ENCODE assay signal across 20 cellular contexts in genomic region chr1:212226467-212226866, GRCh38. TPM values are rescaled to one million over a fixed set of nuclear protein-coding genes. Genes with fewer than 3 reads are reported as not detected.
DNase-seq lines count a peak whose midpoint lies in the region; ATAC-seq, FAIRE-seq and TF ChIP-seq lines count a peak whose summit lies in the region.
"Had no signal": no experiment of that assay in that cellular context is flagged by ENCODE, and none has a peak within 500 bp of the region (broad histone marks: within the 10 kb centered on the region; RNA-seq: fewer than 3 reads in every experiment).

No MANE protein-coding gene starts in this region.

- no peak for FAIRE-seq in K562 (lab: Jason Lieb, UNC)
- FAIRE-seq: endometrium, G401.6, urothelium cell line had no signal

- TF ChIP-seq EP300 in K562 (IDR thresholded peaks at IDR 0.05; ENCODE audit: low read length) = no peak

- no peaks in the 10 kb centered on the region for H3K36me3 Mint-ChIP-seq in CD8-positive, alpha-beta memory T cell
- no peaks in the 10 kb centered on the region for H3K36me3 Mint-ChIP-seq in natural killer cell treated with Interleukin-12 subunit alpha and Interleukin-12 subunit beta and Interleukin-15 and Interleukin-18, amount 100 ng/mL, for 72 hours
- H3K36me3 Mint-ChIP-seq: WTC11 had no signal

- no peaks in the 10 kb centered on the region for H3K27me3 ChIP-seq in BLaER1
- H3K27me3 ChIP-seq in CD8-positive, alpha-beta memory T cell (ENCODE audit: insufficient read depth, low read length, poor library complexity, severe bottlenecking) = no peaks in the 10 kb centered on the region
- no peaks in the 10 kb centered on the region for H3K27me3 ChIP-seq in K562 (ENCODE audit: control insufficient read depth in 2 of 2, insufficient read depth in 2 of 2, low read length in 2 of 2)
- H3K27me3 ChIP-seq: ascending aorta had no signal

- DNase-seq in CD8-positive, alpha-beta memory T cell = no peak
- no peak for DNase-seq in K562 (ENCODE audit: extremely low read depth in 1 of 4, low spot score in 3 of 4)
- no peak for DNase-seq in natural killer cell treated with Interleukin-12 subunit alpha and Interleukin-12 subunit beta and Interleukin-15 and Interleukin-18, amount 100 ng/mL, for 72 hours (ENCODE audit: low spot score)
- no peak for DNase-seq in germinal center (ENCODE audit: low spot score)
- DNase-seq in activated gamma-delta T cell (lab: John Stamatoyannopoulos, UW) = no peak
- DNase-seq in NOMO-1 treated with dmso at 0.1 percent for 144 hours (lab: John Stamatoyannopoulos, UW; ENCODE audit: unreplicated experiment) = no peak
- DNase-seq: activated CD8-positive, alpha-beta memory T cell treated with anti-CD3 and anti-CD28 coated beads, Interleukin-2, amount 50 U/mL, for 4 hours; islet precursor cell; mesendoderm; NCI-H2081 treated with DMSO at 0.1 percent for 48 hours; NCI-H510A; SHP77; stimulated activated naive CD8-positive, alpha-beta T cell treated with anti-CD3 and anti-CD28 coated beads, Interleukin-15, amount 100 ng/mL, for 72 hours had no signal

- no peak for TF ChIP-seq POLR2A in K562 (conservative IDR thresholded peaks at IDR 0.05)

- H2AFZ ChIP-seq in K562 (ENCODE audit: low read depth, low read length) = peak overlapping the region; percentile 52

- H3K9me3 ChIP-seq in BLaER1 = peaks cover 3% of the 10 kb centered on the region; the same call in 1 of the 2 replicates
- no peaks in the 10 kb centered on the region for H3K9me3 ChIP-seq in CD8-positive, alpha-beta memory T cell (ENCODE audit: low read length)
- no peaks in the 10 kb centered on the region for H3K9me3 ChIP-seq in K562 (replicated peaks; ENCODE audit: control insufficient read depth, insufficient read depth, low read depth, low read length)
- H3K9me3 ChIP-seq: ascending aorta had no signal

- no peak overlapping the region for H3K4me3 ChIP-seq in BLaER1
- no peak overlapping the region for H3K4me3 ChIP-seq in CD8-positive, alpha-beta memory T cell (ENCODE audit: low read length)
- no peak overlapping the region for H3K4me3 ChIP-seq in K562
- H3K4me3 ChIP-seq: ascending aorta had no signal

- no peaks in the 10 kb centered on the region for H4K20me1 ChIP-seq in BLaER1
- no peaks in the 10 kb centered on the region for H4K20me1 ChIP-seq in K562 (replicated peaks; ENCODE audit: control insufficient read depth, insufficient read depth, low read length)

- no TSS peak for BruUV-seq in K562 (replicated peaks; lab: Mats Ljungman, UMichigan)

- H3K4me3 Mint-ChIP-seq in CD8-positive, alpha-beta memory T cell = peak overlapping the region in 3 of 7 donors; percentile 3 to 54 (median 27)
- H3K4me3 Mint-ChIP-seq in natural killer cell treated with Interleukin-12 subunit alpha and Interleukin-12 subunit beta and Interleukin-15 and Interleukin-18, amount 100 ng/mL, for 72 hours = peak overlapping the region; percentile 58
- H3K4me3 Mint-ChIP-seq: WTC11 had no signal

- peaks cover 33 to 39% (median 38%) of the 10 kb centered on the region in 3 donors for H3K4me1 Mint-ChIP-seq in CD8-positive, alpha-beta memory T cell
- H3K4me1 Mint-ChIP-seq in natural killer cell treated with Interleukin-12 subunit alpha and Interleukin-12 subunit beta and Interleukin-15 and Interleukin-18, amount 100 ng/mL, for 72 hours (ENCODE audit: low read depth in 2 of 2) = peaks cover 42 to 56% of the 10 kb centered on the region in 2 donors

- peaks cover 0 to 3% of the 10 kb centered on the region in 2 donors for H3K27me3 Mint-ChIP-seq in CD8-positive, alpha-beta memory T cell
- H3K27me3 Mint-ChIP-seq in natural killer cell treated with Interleukin-12 subunit alpha and Interleukin-12 subunit beta and Interleukin-15 and Interleukin-18, amount 100 ng/mL, for 72 hours = no peaks in the 10 kb centered on the region
- H3K27me3 Mint-ChIP-seq: stimulated activated naive CD8-positive, alpha-beta T cell treated with anti-CD3 and anti-CD28 coated beads, Interleukin-15, amount 100 ng/mL, for 72 hours had no signal

- CTCF ChIA-PET in CD8-positive, alpha-beta memory T cell (lab: Charles Lee) = no interaction called here
- CTCF ChIA-PET in K562 (lab: Yijun Ruan, JAX; ENCODE audit: low intra/inter-chr PET ratio) = no interaction called here

- H3K9me3 Mint-ChIP-seq in CD8-positive, alpha-beta memory T cell = no peaks in the 10 kb centered on the region
- peaks cover 3% of the 10 kb centered on the region for H3K9me3 Mint-ChIP-seq in natural killer cell treated with Interleukin-12 subunit alpha and Interleukin-12 subunit beta and Interleukin-15 and Interleukin-18, amount 100 ng/mL, for 72 hours
- H3K9me3 Mint-ChIP-seq: stimulated activated naive CD8-positive, alpha-beta T cell treated with anti-CD3 and anti-CD28 coated beads, Interleukin-15, amount 100 ng/mL, for 72 hours had no signal

- no peak for TF ChIP-seq CTCF in K562 (IDR thresholded peaks at IDR 0.05 in 2 of 3, conservative IDR thresholded peaks at IDR 0.05 in 1 of 3; ENCODE audit: insufficient read depth in 2 of 3, low read depth in 1 of 3, low read length in 3 of 3)

- TF ChIP-seq RAD21 in K562 (CRISPR knock-in tag; conservative IDR thresholded peaks at IDR 0.05 in 1 of 2, IDR thresholded peaks at IDR 0.05 in 1 of 2) = no peak

- H3K36me3 ChIP-seq in BLaER1 (no peaks in the 10 kb centered on the region), K562 (ENCODE audit: control insufficient read depth, insufficient read depth, low read length) (no peaks in the 10 kb centered on the region)
- H3K36me3 ChIP-seq in CD8-positive, alpha-beta memory T cell (ENCODE audit: insufficient read depth, low read length) = no peaks in the 10 kb centered on the region
- H3K36me3 ChIP-seq: ascending aorta had no signal

- H3K9ac ChIP-seq in BLaER1 (peak overlapping the region; percentile 69), K562 (ENCODE audit: insufficient read depth in 1 of 2, low read depth in 2 of 2, low read length in 2 of 2) (no peak overlapping the region)
- H3K9ac ChIP-seq: KMS-11 had no signal

- H3K27ac Mint-ChIP-seq in CD8-positive, alpha-beta memory T cell = peak overlapping the region; percentile 40 to 98 (median 92)
- H3K27ac Mint-ChIP-seq in natural killer cell treated with Interleukin-12 subunit alpha and Interleukin-12 subunit beta and Interleukin-15 and Interleukin-18, amount 100 ng/mL, for 72 hours = peak overlapping the region; percentile 86 to 88
- H3K27ac Mint-ChIP-seq: WTC11 had no signal

- WGBS in K562 (ENCODE audit: insufficient coverage, low coverage, missing lambda C conversion rate) = 53% methylated on average over 3 of the region's 3 CpGs

- ATAC-seq in K562 = no peak
- ATAC-seq in natural killer cell treated with Interleukin-12 subunit alpha and Interleukin-12 subunit beta and Interleukin-15 and Interleukin-18, amount 100 ng/mL, for 72 hours = no peak

- POLR2A ChIA-PET in CD8-positive, alpha-beta memory T cell (lab: Charles Lee) = interaction anchor here (0.5 to 1.1 kb wide), 2 partner anchors 25 to 59 kb away, joined by 3 read pairs; no protein-coding TSS in a partner anchor
- POLR2A ChIA-PET in K562 (lab: Yijun Ruan, JAX) = interaction anchor here (0.6 to 2.1 kb wide), 4 partner anchors 10 to 249 kb away, joined by 3 to 8 read pairs (median 4); no protein-coding TSS in a partner anchor

- intact Hi-C loops in K562 (cut with micrococcal nuclease) = no loop called here

- in situ Hi-C loops in K562 (cut with MboI) = no loop called here

- H3K4me2 ChIP-seq in BLaER1 (peak overlapping the region; percentile 87), K562 (ENCODE audit: insufficient read depth, low read length) (no peak overlapping the region)
- H3K4me2 ChIP-seq: KMS-11 had no signal

- peaks cover 35% of the 10 kb centered on the region for H3K4me1 ChIP-seq in BLaER1
- peaks cover 22% of the 10 kb centered on the region for H3K4me1 ChIP-seq in CD8-positive, alpha-beta memory T cell (ENCODE audit: insufficient read depth, low read length)
- H3K4me1 ChIP-seq in K562 (replicated peaks in 1 of 2; ENCODE audit: control insufficient read depth in 2 of 2, insufficient read depth in 2 of 2, low read length in 2 of 2) = peaks cover 0 to 17% of the 10 kb centered on the region in 2 experiments; a peak in 4 of 5 replicates
- H3K4me1 ChIP-seq: ascending aorta had no signal

- H3K9me1 ChIP-seq in K562 (ENCODE audit: control insufficient read depth, insufficient read depth, low read length) = no peaks in the 10 kb centered on the region

- H3K27ac ChIP-seq in BLaER1 = peak overlapping the region; percentile 70
- H3K27ac ChIP-seq in CD8-positive, alpha-beta memory T cell (ENCODE audit: low read depth, low read length) = no peak overlapping the region
- no peak overlapping the region for H3K27ac ChIP-seq in K562 (ENCODE audit: extremely low read depth, low read depth, low read length)
- H3K27ac ChIP-seq: ascending aorta, KMS-11 had no signal

- no peaks in the 10 kb centered on the region for H3K79me2 ChIP-seq in K562 (ENCODE audit: control insufficient read depth, insufficient read depth, low read length)

RNA-seq across cellular contexts. Expression of gene PPP2R5A, which starts 58.7 kb away (rescaled TPM):
- total RNA-seq in CD8-positive, alpha-beta memory T cell = 10 to 100 TPM; 46.1 to 46.9 TPM
- 51.9 TPM for polyA plus RNA-seq in CD8-positive, alpha-beta memory T cell
- 22.5 and 38.1 TPM in 2 replicates for total RNA-seq in K562 (2011; cell fraction: chromatin; rRNA removed; ENCODE audit: low replicate concordance)
- 17.6 and 18.8 TPM in 2 replicates for total RNA-seq in K562 (2011; cell fraction: nucleolus; rRNA removed)
- 24.0 and 38.3 TPM in 2 replicates for total RNA-seq in K562 (2011; cell fraction: nucleoplasm; rRNA removed)
- 57.2 and 59.8 TPM in 2 replicates for total RNA-seq in K562 (2014; rRNA removed)
- total RNA-seq in K562 (2014; rRNA removed; fragmentation: Illumina TruSeq; extraction: Trizol) = 64.3 and 73.5 TPM in 2 replicates
- total RNA-seq in K562 (2015; rRNA removed; fragmentation: Illumina TruSeq; extraction: Trizol) = 66.1 and 69.6 TPM in 2 replicates
- total RNA-seq in K562 (2021) = 70.9 and 71.1 TPM in 2 replicates
- polyA plus RNA-seq in K562 (2011; rRNA removed) = 79.3 and 106 TPM in 2 replicates
- polyA plus RNA-seq in K562 (2011; cell fraction: cytosol; rRNA removed) = 37.4 and 45.8 TPM in 2 replicates
- 26.6 and 37.4 TPM in 2 replicates for polyA plus RNA-seq in K562 (2011; cell fraction: nucleus; rRNA removed)
- polyA plus RNA-seq in K562 (2012) = 45.3 and 51.5 TPM in 2 replicates
- 62.9 and 71.3 TPM in 2 replicates for polyA plus RNA-seq in K562 (2014; fragmentation: Illumina TruSeq; extraction: Trizol)
- polyA plus RNA-seq in K562 (2014; fragmentation: Nextera tagmentation; extraction: Ambion mirVana) = 10 to 100 TPM; 26.9 to 31.2 TPM
- 53.8 and 62.2 TPM in 2 replicates for polyA plus RNA-seq in K562 (2014; rRNA removed)
- polyA minus RNA-seq in K562 (2011; rRNA and poly(A)+ RNA removed) = 59.4 and 61.4 TPM in 2 replicates
- polyA minus RNA-seq in K562 (2011; cell fraction: cytosol; rRNA and poly(A)+ RNA removed) = 33.0 and 37.2 TPM in 2 replicates
- polyA minus RNA-seq in K562 (2011; cell fraction: nucleus; rRNA and poly(A)+ RNA removed) = 25.4 and 30.1 TPM in 2 replicates
- 10 to 100 TPM; 32.7 to 37.6 TPM for total RNA-seq in natural killer cell treated with Interleukin-12 subunit alpha and Interleukin-12 subunit beta and Interleukin-15 and Interleukin-18, amount 100 ng/mL, for 72 hours
